Comparison of ENCODE assay signal across 13 cellular contexts in genomic region chr6:160265869-160266476, GRCh38. TPM values are rescaled to one million over a fixed set of nuclear protein-coding genes. Genes with fewer than 3 reads are reported as not detected.
DNase-seq lines count a peak whose midpoint lies in the region; ATAC-seq and TF ChIP-seq lines count a peak whose summit lies in the region.
"Had no signal": no experiment of that assay in that cellular context is flagged by ENCODE, and none has a peak within 500 bp of the region (broad histone marks: within the 10 kb centered on the region; RNA-seq: fewer than 3 reads in every experiment).

No MANE protein-coding gene starts in this region.

- H3K27me3 ChIP-seq in osteoblast (ENCODE audit: insufficient read depth, low read length): no peaks in the 10 kb centered on the region

- no peak overlapping the region for H3K27ac ChIP-seq in osteoblast (ENCODE audit: low read depth, low read length)
- H3K27ac ChIP-seq: left lung had no signal

- no peak overlapping the region for H3K27ac Mint-ChIP-seq in activated T-cell treated with anti-CD3 and anti-CD28 coated beads, Interleukin-2, amount 50 U/mL, for 72 hours
- no peak overlapping the region for H3K27ac Mint-ChIP-seq in HFFc6

- peaks cover 24% of the 10 kb centered on the region for H3K27me3 Mint-ChIP-seq in activated T-cell treated with anti-CD3 and anti-CD28 coated beads, Interleukin-2, amount 50 U/mL, for 72 hours (ENCODE audit: low read depth)
- no peaks in the 10 kb centered on the region for H3K27me3 Mint-ChIP-seq in activated T-cell treated with anti-CD3 and anti-CD28 coated beads, Interleukin-2, amount 50 U/mL, for 4 hours (ENCODE audit: low read depth)
- peaks cover 2% of the 10 kb centered on the region for H3K27me3 Mint-ChIP-seq in HFFc6 (ENCODE audit: insufficient read depth)

- H3K79me2 ChIP-seq in osteoblast (ENCODE audit: insufficient read depth, low read length): no peaks in the 10 kb centered on the region

- peak overlapping the region; percentile 74 for H2AFZ ChIP-seq in osteoblast (ENCODE audit: low read length)

- H3K9me3 ChIP-seq in osteoblast (ENCODE audit: low read depth, low read length): no peaks in the 10 kb centered on the region
- H3K9me3 ChIP-seq: left lung had no signal

- H3K4me2 ChIP-seq in osteoblast (ENCODE audit: insufficient read depth, low read length): peak overlapping the region; percentile 58

- H3K36me3 ChIP-seq in osteoblast (ENCODE audit: insufficient read depth, low read length): no peaks in the 10 kb centered on the region
- H3K36me3 ChIP-seq: left lung had no signal

- H3K4me3 ChIP-seq in osteoblast (ENCODE audit: insufficient read depth, low read length): peak overlapping the region; percentile 46
- H3K4me3 ChIP-seq: left lung had no signal

- peaks cover 4% of the 10 kb centered on the region for H3K4me1 ChIP-seq in osteoblast (ENCODE audit: insufficient read depth, low read length)
- H3K4me1 ChIP-seq: left lung had no signal

- ATAC-seq in activated T-cell treated with anti-CD3 and anti-CD28 coated beads, Interleukin-2, amount 50 U/mL, for 72 hours (replicated peaks in 1 of 2): peak; percentile 22 to 49
- ATAC-seq in activated T-cell treated with anti-CD3 and anti-CD28 coated beads, Interleukin-2, amount 50 U/mL, for 4 hours: no peak
- peak; percentile 84 for ATAC-seq in HG03378 (IDR thresholded peaks at IDR 0.05; ENCODE audit: unreplicated experiment)
- ATAC-seq: left lung had no signal

- no peaks in the 10 kb centered on the region for H3K36me3 Mint-ChIP-seq in activated T-cell treated with anti-CD3 and anti-CD28 coated beads, Interleukin-2, amount 50 U/mL, for 72 hours (ENCODE audit: insufficient read depth in 2 of 2)
- no peaks in the 10 kb centered on the region for H3K36me3 Mint-ChIP-seq in activated T-cell treated with anti-CD3 and anti-CD28 coated beads, Interleukin-2, amount 50 U/mL, for 4 hours (ENCODE audit: insufficient read depth)
- H3K36me3 Mint-ChIP-seq in HFFc6 (ENCODE audit: low read depth): no peaks in the 10 kb centered on the region; the same call in 1 of the 2 replicates

- no peaks in the 10 kb centered on the region for H3K9me3 Mint-ChIP-seq in activated T-cell treated with anti-CD3 and anti-CD28 coated beads, Interleukin-2, amount 50 U/mL, for 72 hours
- no peaks in the 10 kb centered on the region for H3K9me3 Mint-ChIP-seq in activated T-cell treated with anti-CD3 and anti-CD28 coated beads, Interleukin-2, amount 50 U/mL, for 4 hours
- H3K9me3 Mint-ChIP-seq in HFFc6: peaks cover 38% of the 10 kb centered on the region

- H4K20me1 ChIP-seq in osteoblast (ENCODE audit: insufficient read depth, low read length): no peaks in the 10 kb centered on the region

- peak overlapping the region in 1 of 2 donors; percentile 6 for H3K4me3 Mint-ChIP-seq in activated T-cell treated with anti-CD3 and anti-CD28 coated beads, Interleukin-2, amount 50 U/mL, for 72 hours
- H3K4me3 Mint-ChIP-seq in activated T-cell treated with anti-CD3 and anti-CD28 coated beads, Interleukin-2, amount 50 U/mL, for 4 hours: no peak overlapping the region
- H3K4me3 Mint-ChIP-seq in HFFc6: peak overlapping the region; percentile 14; the same call in 1 of the 2 replicates

- DNase-seq in activated T-cell treated with anti-CD3 and anti-CD28 coated beads, Interleukin-2, amount 50 U/mL, for 72 hours: no peak
- no peak for DNase-seq in activated T-cell treated with anti-CD3 and anti-CD28 coated beads, Interleukin-2, amount 50 U/mL, for 4 hours
- DNase-seq in HFFc6: no peak
- no peak for DNase-seq in osteoblast (ENCODE audit: insufficient read length, low spot score, missing footprints)
- no peak for DNase-seq in NCI-H345 treated with DMSO at 0.1 percent for 48 hours (lab: John Stamatoyannopoulos, UW; ENCODE audit: unreplicated experiment)
- DNase-seq in activated effector memory CD4-positive, alpha-beta T cell treated with anti-CD3 and anti-CD28 coated beads, Interleukin-2, amount 50 U/mL, for 16 hours: no peak
- no peak for DNase-seq in NCI-H510A treated with DMSO at 0.1 percent for 48 hours (lab: John Stamatoyannopoulos, UW)
- DNase-seq: ACHN, left lung, NCI-H748 treated with DMSO at 0.1 percent for 48 hours had no signal

- TF ChIP-seq CTCF in HFFc6 (IDR thresholded peaks at IDR 0.05) (no peak), osteoblast (IDR thresholded peaks at IDR 0.05; ENCODE audit: extremely low read depth, low read depth, low read length) (no peak)

- H3K4me1 Mint-ChIP-seq in activated T-cell treated with anti-CD3 and anti-CD28 coated beads, Interleukin-2, amount 50 U/mL, for 72 hours (ENCODE audit: low read depth): peaks cover 8% of the 10 kb centered on the region
- H3K4me1 Mint-ChIP-seq in activated T-cell treated with anti-CD3 and anti-CD28 coated beads, Interleukin-2, amount 50 U/mL, for 4 hours (ENCODE audit: low read depth): peaks cover 8% of the 10 kb centered on the region
- no peaks in the 10 kb centered on the region for H3K4me1 Mint-ChIP-seq in HFFc6 (ENCODE audit: low read depth)

RNA-seq across cellular contexts. Expression of gene SLC22A2, which starts 7.4 kb away (rescaled TPM):
- total RNA-seq in activated T-cell treated with anti-CD3 and anti-CD28 coated beads, Interleukin-2, amount 50 U/mL, for 72 hours: not detected
- total RNA-seq in activated T-cell treated with anti-CD3 and anti-CD28 coated beads, Interleukin-2, amount 50 U/mL, for 4 hours: not detected
- total RNA-seq in HFFc6 (2021; fragmentation: NEBNext Ultra II Directional; extraction: Animal tissue kit (Norgen Biotek cat#: 25700)): not detected
- total RNA-seq in osteoblast: under 0.01 TPM in 2 replicates
- total RNA-seq: H4, left lung, ureter had no signal

Comparison
In these comparisons a context has a peak if more than half of its experiments do, and no peak if none do; other contexts are left out.
1. ATAC-seq: peak in activated T-cell treated with anti-CD3 and anti-CD28 coated beads, Interleukin-2, amount 50 U/mL, for 72 hours (2 of 2) and HG03378 (single experiment); none in activated T-cell treated with anti-CD3 and anti-CD28 coated beads, Interleukin-2, amount 50 U/mL, for 4 hours (0 of 2).